1 cellular context compared by ENCODE assay signal in genomic region chr20:21529863-21530262, GRCh38.
A peak's percentile ranks its signal among the peaks of the same experiment; 100 is the strongest.
TF ChIP-seq lines count a peak whose summit lies in the region.

No MANE protein-coding gene starts in this region.

TF ChIP-seq in HepG2, 621 proteins besides CTCF, POLR2A, EP300 and RAD21 (continued from another document and continues in another):
- TF ChIP-seq, protein P1, sequence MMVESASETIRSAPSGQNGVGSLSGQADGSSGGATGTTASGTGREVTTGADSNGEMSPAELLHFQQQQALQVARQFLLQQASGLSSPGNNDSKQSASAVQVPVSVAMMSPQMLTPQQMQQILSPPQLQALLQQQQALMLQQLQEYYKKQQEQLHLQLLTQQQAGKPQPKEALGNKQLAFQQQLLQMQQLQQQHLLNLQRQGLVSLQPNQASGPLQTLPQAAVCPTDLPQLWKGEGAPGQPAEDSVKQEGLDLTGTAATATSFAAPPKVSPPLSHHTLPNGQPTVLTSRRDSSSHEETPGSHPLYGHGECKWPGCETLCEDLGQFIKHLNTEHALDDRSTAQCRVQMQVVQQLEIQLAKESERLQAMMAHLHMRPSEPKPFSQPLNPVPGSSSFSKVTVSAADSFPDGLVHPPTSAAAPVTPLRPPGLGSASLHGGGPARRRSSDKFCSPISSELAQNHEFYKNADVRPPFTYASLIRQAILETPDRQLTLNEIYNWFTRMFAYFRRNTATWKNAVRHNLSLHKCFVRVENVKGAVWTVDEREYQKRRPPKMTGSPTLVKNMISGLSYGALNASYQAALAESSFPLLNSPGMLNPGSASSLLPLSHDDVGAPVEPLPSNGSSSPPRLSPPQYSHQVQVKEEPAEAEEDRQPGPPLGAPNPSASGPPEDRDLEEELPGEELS (CRISPR knock-in tag; IDR thresholded peaks at IDR 0.05) = peak; percentile 56; the same call in 1 of the 2 replicates
- TF ChIP-seq MIXL1 (CRISPR knock-in tag; IDR thresholded peaks at IDR 0.05) (peak; percentile 65), ZFP62 (CRISPR knock-in tag; IDR thresholded peaks at IDR 0.05) (no peak), NR2C2 (CRISPR knock-in tag; IDR thresholded peaks at IDR 0.05; ENCODE audit: borderline replicate concordance) (0 out of 2 replicates have a peak, but pooled peaks have one; percentile 20), SIX1 (CRISPR knock-in tag; IDR thresholded peaks at IDR 0.05; ENCODE audit: borderline replicate concordance) (peak; percentile 85), KAT2B (IDR thresholded peaks at IDR 0.05; ENCODE audit: borderline replicate concordance, low read depth, low read length) (peak; percentile 95), ZKSCAN1 (IDR thresholded peaks at IDR 0.05; ENCODE audit: low read length) (no peak), FOXP1 (IDR thresholded peaks at IDR 0.05) (no peak), FOXP1 (CRISPR knock-in tag; IDR thresholded peaks at IDR 0.05) (peak; percentile 74), ATF4 (CRISPR knock-in tag; IDR thresholded peaks at IDR 0.05) (peak in 1 of 2 experiments; percentile 78; a peak in 2 of 4 replicates), HOXA3 (CRISPR knock-in tag; IDR thresholded peaks at IDR 0.05) (no peak), ARID5B (CRISPR knock-in tag; IDR thresholded peaks at IDR 0.05) (peak; percentile 66; the same call in 1 of the 2 replicates), TEAD3 (CRISPR knock-in tag; optimal IDR thresholded peaks at IDR 0.05; ENCODE audit: borderline replicate concordance) (peak; percentile 51), NFIB (CRISPR knock-in tag; IDR thresholded peaks at IDR 0.05; ENCODE audit: borderline replicate concordance) (no peak), SMAD3 (CRISPR knock-in tag; IDR thresholded peaks at IDR 0.05) (peak; percentile 39; the same call in 1 of the 2 replicates), BHLHE40 (IDR thresholded peaks at IDR 0.05; ENCODE audit: low read length) (peak; percentile 90), NFIC (IDR thresholded peaks at IDR 0.05; ENCODE audit: low read length) (peak; percentile 33; the same call in 1 of the 2 replicates), KDM3A (CRISPR knock-in tag; IDR thresholded peaks at IDR 0.05; ENCODE audit: low read depth) (0 out of 2 replicates have a peak, but pooled peaks have one; percentile 35), SAP130 (CRISPR knock-in tag; IDR thresholded peaks at IDR 0.05; ENCODE audit: low read depth) (peak; percentile 58), BCL6 (CRISPR knock-in tag; IDR thresholded peaks at IDR 0.05) (peak; percentile 59; the same call in 1 of the 2 replicates), ZNF318 (CRISPR knock-in tag; IDR thresholded peaks at IDR 0.05) (0 out of 2 replicates have a peak, but pooled peaks have one; percentile 38), ZNF614 (CRISPR knock-in tag; IDR thresholded peaks at IDR 0.05; ENCODE audit: borderline replicate concordance) (0 out of 2 replicates have a peak, but pooled peaks have one; percentile 27), KDM6A (CRISPR knock-in tag; IDR thresholded peaks at IDR 0.05; ENCODE audit: low read depth) (no peak), ERF (CRISPR knock-in tag; IDR thresholded peaks at IDR 0.05) (0 out of 2 replicates have a peak, but pooled peaks have one; percentile 21), HMGXB4 (CRISPR knock-in tag; IDR thresholded peaks at IDR 0.05; ENCODE audit: borderline replicate concordance in 1 of 2, low read depth in 1 of 2) (0 out of 4 replicates have a peak, but pooled peaks of 1 of the 2 experiments have one; percentile 32), ELF3 (CRISPR knock-in tag; IDR thresholded peaks at IDR 0.05) (peak; percentile 54; the same call in 1 of the 2 replicates), HDAC2 (CRISPR knock-in tag; IDR thresholded peaks at IDR 0.05) (peak; percentile 26; the same call in 1 of the 2 replicates), RXRB (CRISPR knock-in tag; IDR thresholded peaks at IDR 0.05; ENCODE audit: borderline replicate concordance) (peak; percentile 38; the same call in 1 of the 2 replicates)
- TF ChIP-seq, protein P2, sequence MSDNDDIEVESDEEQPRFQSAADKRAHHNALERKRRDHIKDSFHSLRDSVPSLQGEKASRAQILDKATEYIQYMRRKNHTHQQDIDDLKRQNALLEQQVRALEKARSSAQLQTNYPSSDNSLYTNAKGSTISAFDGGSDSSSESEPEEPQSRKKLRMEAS (IDR thresholded peaks at IDR 0.05) = peak; percentile 69
- TF ChIP-seq, protein P3, sequence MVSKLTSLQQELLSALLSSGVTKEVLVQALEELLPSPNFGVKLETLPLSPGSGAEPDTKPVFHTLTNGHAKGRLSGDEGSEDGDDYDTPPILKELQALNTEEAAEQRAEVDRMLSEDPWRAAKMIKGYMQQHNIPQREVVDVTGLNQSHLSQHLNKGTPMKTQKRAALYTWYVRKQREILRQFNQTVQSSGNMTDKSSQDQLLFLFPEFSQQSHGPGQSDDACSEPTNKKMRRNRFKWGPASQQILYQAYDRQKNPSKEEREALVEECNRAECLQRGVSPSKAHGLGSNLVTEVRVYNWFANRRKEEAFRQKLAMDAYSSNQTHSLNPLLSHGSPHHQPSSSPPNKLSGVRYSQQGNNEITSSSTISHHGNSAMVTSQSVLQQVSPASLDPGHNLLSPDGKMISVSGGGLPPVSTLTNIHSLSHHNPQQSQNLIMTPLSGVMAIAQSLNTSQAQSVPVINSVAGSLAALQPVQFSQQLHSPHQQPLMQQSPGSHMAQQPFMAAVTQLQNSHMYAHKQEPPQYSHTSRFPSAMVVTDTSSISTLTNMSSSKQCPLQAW (CRISPR knock-in tag; IDR thresholded peaks at IDR 0.05) = 0 out of 2 replicates have a peak, but pooled peaks have one; percentile 18
- TF ChIP-seq, protein P4, sequence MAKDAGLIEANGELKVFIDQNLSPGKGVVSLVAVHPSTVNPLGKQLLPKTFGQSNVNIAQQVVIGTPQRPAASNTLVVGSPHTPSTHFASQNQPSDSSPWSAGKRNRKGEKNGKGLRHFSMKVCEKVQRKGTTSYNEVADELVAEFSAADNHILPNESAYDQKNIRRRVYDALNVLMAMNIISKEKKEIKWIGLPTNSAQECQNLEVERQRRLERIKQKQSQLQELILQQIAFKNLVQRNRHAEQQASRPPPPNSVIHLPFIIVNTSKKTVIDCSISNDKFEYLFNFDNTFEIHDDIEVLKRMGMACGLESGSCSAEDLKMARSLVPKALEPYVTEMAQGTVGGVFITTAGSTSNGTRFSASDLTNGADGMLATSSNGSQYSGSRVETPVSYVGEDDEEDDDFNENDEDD (CRISPR knock-in tag; IDR thresholded peaks at IDR 0.05; ENCODE audit: borderline replicate concordance) = peak; percentile 69; the same call in 1 of the 2 replicates
- TF ChIP-seq, protein P5, sequence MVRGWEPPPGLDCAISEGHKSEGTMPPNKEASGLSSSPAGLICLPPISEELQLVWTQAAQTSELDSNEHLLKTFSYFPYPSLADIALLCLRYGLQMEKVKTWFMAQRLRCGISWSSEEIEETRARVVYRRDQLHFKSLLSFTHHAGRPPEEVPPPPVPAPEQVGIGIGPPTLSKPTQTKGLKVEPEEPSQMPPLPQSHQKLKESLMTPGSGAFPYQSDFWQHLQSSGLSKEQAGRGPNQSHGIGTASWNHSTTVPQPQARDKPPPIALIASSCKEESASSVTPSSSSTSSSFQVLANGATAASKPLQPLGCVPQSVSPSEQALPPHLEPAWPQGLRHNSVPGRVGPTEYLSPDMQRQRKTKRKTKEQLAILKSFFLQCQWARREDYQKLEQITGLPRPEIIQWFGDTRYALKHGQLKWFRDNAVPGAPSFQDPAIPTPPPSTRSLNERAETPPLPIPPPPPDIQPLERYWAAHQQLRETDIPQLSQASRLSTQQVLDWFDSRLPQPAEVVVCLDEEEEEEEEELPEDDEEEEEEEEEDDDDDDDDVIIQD (CRISPR knock-in tag; IDR thresholded peaks at IDR 0.05; ENCODE audit: low read depth) = peak; percentile 47; the same call in 1 of the 2 replicates
